8 cellular contexts compared by ENCODE assay signal in genomic region chr11:19905280-19905853, GRCh38.
DNase-seq lines count a peak whose midpoint lies in the region; ATAC-seq and TF ChIP-seq lines count a peak whose summit lies in the region.

No MANE protein-coding gene starts in this region.

- no peak overlapping the region for H3K4ac ChIP-seq in mesenchymal stem cell (ENCODE audit: low read depth in 1 of 2, low read length in 2 of 2)

- no peak overlapping the region for H2BK120ac ChIP-seq in mesenchymal stem cell (ENCODE audit: low read depth, low read length)

- no peaks in the 10 kb centered on the region for H3K27me3 ChIP-seq in mesenchymal stem cell (ENCODE audit: control insufficient read depth in 1 of 2, insufficient read depth in 1 of 2, low read length in 2 of 2)

- no peak overlapping the region for H2AFZ ChIP-seq in mesenchymal stem cell (ENCODE audit: low read depth, low read length)

- peaks cover 2 to 85% of the 10 kb centered on the region in 2 experiments for H3K36me3 ChIP-seq in mesenchymal stem cell (ENCODE audit: control insufficient read depth in 1 of 2, insufficient read depth in 2 of 2, low read depth in 1 of 2, low read length in 2 of 2)

- H3K27ac ChIP-seq in mesenchymal stem cell (ENCODE audit: low read length, poor library complexity, severe bottlenecking) = no peak overlapping the region

- WGBS in mesenchymal stem cell = 27% methylated on average over 2 of the region's 2 CpGs

- peak; percentile 14 for DNase-seq in NCI-H1436 (lab: John Stamatoyannopoulos, UW)
- DNase-seq in NCI-H1436 treated with DMSO at 0.1 percent for 48 hours (lab: John Stamatoyannopoulos, UW) = no peak
- peak; percentile 53 for DNase-seq in NCI-H2227 (lab: John Stamatoyannopoulos, UW; ENCODE audit: unreplicated experiment)
- DNase-seq in choroid plexus epithelial cell (ENCODE audit: low read depth) = peak; percentile 76
- DNase-seq in mesenchymal stem cell = peak; percentile 59
- no peak for DNase-seq in activated CD4-positive, alpha-beta T cell treated with anti-CD3 and anti-CD28 coated beads for 4 hours

- ATAC-seq in HG03135 (IDR thresholded peaks at IDR 0.05; ENCODE audit: unreplicated experiment) = no peak
- ATAC-seq in HG03108 (IDR thresholded peaks at IDR 0.05; ENCODE audit: unreplicated experiment) = no peak

- H3K4me3 ChIP-seq in choroid plexus epithelial cell (ENCODE audit: low read depth, low read length) = no peak overlapping the region
- H3K4me3 ChIP-seq in mesenchymal stem cell (ENCODE audit: insufficient read depth in 1 of 2, low read depth in 1 of 2, low read length in 2 of 2) = no peak overlapping the region

- H2BK15ac ChIP-seq in mesenchymal stem cell (ENCODE audit: low read depth, poor library complexity, severe bottlenecking) = no peak overlapping the region

- H4K91ac ChIP-seq in mesenchymal stem cell (ENCODE audit: low read length) = no peak overlapping the region

- H2BK5ac ChIP-seq in mesenchymal stem cell (ENCODE audit: low read depth, low read length, poor library complexity, severe bottlenecking) = no peak overlapping the region

- H3K4me2 ChIP-seq in mesenchymal stem cell (ENCODE audit: low read length, poor library complexity, severe bottlenecking) = no peak overlapping the region

- H3K79me1 ChIP-seq in mesenchymal stem cell (replicated peaks; ENCODE audit: low read length, poor library complexity, severe bottlenecking) = peaks cover 12% of the 10 kb centered on the region

- H3K14ac ChIP-seq in mesenchymal stem cell (ENCODE audit: low read length in 2 of 2) = no peak overlapping the region

- H2BK12ac ChIP-seq in mesenchymal stem cell (ENCODE audit: low read length in 2 of 2) = no peak overlapping the region

- no peak overlapping the region for H3K23ac ChIP-seq in mesenchymal stem cell (ENCODE audit: low read length in 2 of 2)

- no peaks in the 10 kb centered on the region for H3K4me1 ChIP-seq in mesenchymal stem cell (ENCODE audit: control insufficient read depth, insufficient read depth, low read depth, low read length)

- no peak overlapping the region for H3K18ac ChIP-seq in mesenchymal stem cell (ENCODE audit: low read depth in 1 of 2, low read length in 2 of 2)

- H3K9me3 ChIP-seq in mesenchymal stem cell (ENCODE audit: control insufficient read depth, low read length) = no peaks in the 10 kb centered on the region

- no peak overlapping the region for H4K8ac ChIP-seq in mesenchymal stem cell (ENCODE audit: low read length)

- no peak overlapping the region for H2AK5ac ChIP-seq in mesenchymal stem cell (ENCODE audit: low read length, severe bottlenecking)

- H3K9ac ChIP-seq in mesenchymal stem cell (ENCODE audit: low read length) = peak overlapping the region; percentile 25

- TF ChIP-seq CTCF in choroid plexus epithelial cell (conservative IDR thresholded peaks at IDR 0.05; ENCODE audit: low read depth, low read length) = peak; percentile 66

Comparison
In these comparisons a context has a peak if more than half of its experiments do, and no peak if none do; other contexts are left out.
1. DNase-seq: peak in NCI-H1436 (single experiment), NCI-H2227 (single experiment), choroid plexus epithelial cell (single experiment) and mesenchymal stem cell (single experiment); none in NCI-H1436 treated with DMSO at 0.1 percent for 48 hours (single experiment) and activated CD4-positive, alpha-beta T cell treated with anti-CD3 and anti-CD28 coated beads for 4 hours (0 of 2).